ENCODE assay signal across 7 cellular contexts in the genomic region with DNA sequence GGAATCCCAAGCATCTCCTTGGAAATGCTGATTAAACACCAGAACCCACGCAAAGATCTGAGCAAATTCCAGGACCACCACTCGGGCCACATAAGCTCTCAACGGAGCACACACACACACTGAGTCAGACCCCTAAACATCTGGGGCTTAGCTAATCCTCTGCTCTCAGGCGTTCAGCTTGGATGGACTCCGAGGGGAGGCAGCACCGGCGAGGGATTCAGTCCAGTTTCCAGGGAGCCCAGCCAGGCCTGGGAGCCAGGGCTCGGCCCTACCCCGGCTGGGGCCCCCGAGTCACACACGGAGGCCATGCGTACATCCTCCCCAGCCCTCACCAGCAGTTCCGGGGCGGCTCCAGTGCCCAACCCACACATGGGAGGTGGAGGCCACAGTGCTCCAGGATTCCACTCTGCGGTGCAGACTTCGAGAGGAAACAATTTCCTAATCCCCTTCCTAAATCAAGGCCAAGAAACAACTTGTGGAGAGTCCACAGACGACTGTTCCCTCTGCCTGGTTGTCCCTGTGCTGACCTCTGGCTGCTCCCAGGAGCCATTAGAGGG.
DNase-seq lines count a peak whose midpoint lies in the region; ATAC-seq and TF ChIP-seq lines count a peak whose summit lies in the region.

No MANE protein-coding gene starts in this region.

- intact Hi-C loops in upper lobe of right lung (cut with DNase I) = no loop called here

- H3K27ac ChIP-seq in esophagus (ENCODE audit: low read depth in 2 of 2, low read length in 1 of 2) (peak overlapping the region; percentile 50 to 70), upper lobe of right lung (peak overlapping the region; percentile 74)

- no peak overlapping the region for H3K4me3 ChIP-seq in esophagus (ENCODE audit: low read depth in 1 of 2, low read length in 2 of 2)
- no peak overlapping the region for H3K4me3 ChIP-seq in upper lobe of right lung

- H3K36me3 ChIP-seq in esophagus (ENCODE audit: control insufficient read depth in 2 of 2, insufficient read depth in 2 of 2, low read length in 1 of 2) (no peaks in the 10 kb centered on the region), upper lobe of right lung (no peaks in the 10 kb centered on the region)

- H3K27me3 ChIP-seq in esophagus (ENCODE audit: control insufficient read depth in 1 of 2, insufficient read depth in 2 of 2, low read length in 2 of 2) (no peaks in the 10 kb centered on the region), upper lobe of right lung (no peaks in the 10 kb centered on the region)

- DNase-seq in NCI-H226 (peak; percentile 11), mucosa of gallbladder (ENCODE audit: low spot score) (peak; percentile 67), upper lobe of right lung (peak; percentile 85), DMS53 treated with DMSO at 0.1 percent for 48 hours (lab: John Stamatoyannopoulos, UW; ENCODE audit: unreplicated experiment) (no peak)
- DNase-seq in stimulated activated CD4-positive, alpha-beta T cell treated with anti-CD3 and anti-CD28 coated beads, Interleukin-1b, Interleukin-23, amount 100 ng/mL, for 48 hours = no peak

- ATAC-seq in upper lobe of right lung (peak; percentile 95), HG03108 (IDR thresholded peaks at IDR 0.05; ENCODE audit: unreplicated experiment) (no peak)

- 37 to 55% methylated on average over 17 of the region's 17 CpGs for WGBS in esophagus, 2 donors

- H3K9me3 ChIP-seq in esophagus (ENCODE audit: control insufficient read depth in 2 of 2, insufficient read depth in 1 of 2, low read depth in 1 of 2, low read length in 1 of 2) = no peaks in the 10 kb centered on the region
- H3K9me3 ChIP-seq in upper lobe of right lung = no peaks in the 10 kb centered on the region

- no peak for TF ChIP-seq CTCF in upper lobe of right lung (IDR thresholded peaks at IDR 0.05)

- peaks cover 5% of the 10 kb centered on the region in 2 donors for H3K4me1 ChIP-seq in esophagus (ENCODE audit: control insufficient read depth in 2 of 2, insufficient read depth in 2 of 2, low read length in 1 of 2)
- H3K4me1 ChIP-seq in upper lobe of right lung = peaks cover 27% of the 10 kb centered on the region

Comparison
In these comparisons a context has a peak if more than half of its experiments do, and no peak if none do; other contexts are left out.
1. DNase-seq: peak in NCI-H226 (single experiment), mucosa of gallbladder (single experiment) and upper lobe of right lung (single experiment); none in stimulated activated CD4-positive, alpha-beta T cell treated with anti-CD3 and anti-CD28 coated beads, Interleukin-1b, Interleukin-23, amount 100 ng/mL, for 48 hours (single experiment) and DMS53 treated with DMSO at 0.1 percent for 48 hours (single experiment).